Comparison of ENCODE assay signal across 1 cellular context in the genomic region with DNA sequence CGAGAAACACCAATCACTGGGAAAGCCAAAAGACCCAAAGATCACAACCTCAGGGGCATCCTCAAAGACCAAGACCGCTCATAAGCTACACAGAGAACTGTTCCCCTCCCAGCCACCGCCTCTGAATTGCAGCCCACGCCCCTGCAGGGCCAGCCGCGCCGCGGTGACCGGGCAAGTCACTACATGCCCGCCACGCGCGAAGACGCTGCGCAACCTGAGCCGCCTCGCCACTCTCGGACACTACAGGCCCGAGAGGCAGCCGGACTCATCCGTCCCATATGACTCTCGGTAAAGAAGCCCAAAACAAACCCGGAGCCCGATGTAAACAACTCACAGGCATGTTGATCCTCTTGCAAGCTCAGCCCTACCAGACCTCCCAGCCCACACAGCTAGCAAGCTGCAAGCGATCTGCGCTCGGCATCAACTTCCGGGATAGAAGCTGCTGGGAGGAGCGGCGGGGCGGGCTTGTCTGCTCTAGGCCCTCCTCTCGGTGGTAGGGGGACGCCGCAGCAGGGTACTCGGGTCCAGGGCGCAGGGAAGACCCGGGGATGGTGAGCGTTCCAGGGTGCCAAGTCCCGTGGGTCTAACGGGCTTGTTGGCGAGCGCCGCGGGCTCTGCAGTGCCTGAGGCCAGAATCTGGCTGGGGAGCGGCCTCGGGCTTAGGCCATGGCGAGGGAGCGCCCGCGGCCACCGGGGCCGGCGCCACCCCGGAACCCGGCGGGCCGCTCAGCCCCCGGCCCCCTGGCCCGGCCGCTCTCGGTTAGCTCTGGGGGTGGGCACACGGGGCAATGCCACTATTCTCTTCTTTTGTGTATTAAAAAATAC.
TF ChIP-seq lines count a peak whose summit lies in the region.

RPS27L (minus strand) TSS at position 412 of the 825 bp plus-strand sequence; CDS start at position 340, 72 bp downstream.

TF ChIP-seq in HepG2, 621 proteins besides CTCF, POLR2A, EP300 and RAD21 (continued from another document):
- TF ChIP-seq, protein P1, sequence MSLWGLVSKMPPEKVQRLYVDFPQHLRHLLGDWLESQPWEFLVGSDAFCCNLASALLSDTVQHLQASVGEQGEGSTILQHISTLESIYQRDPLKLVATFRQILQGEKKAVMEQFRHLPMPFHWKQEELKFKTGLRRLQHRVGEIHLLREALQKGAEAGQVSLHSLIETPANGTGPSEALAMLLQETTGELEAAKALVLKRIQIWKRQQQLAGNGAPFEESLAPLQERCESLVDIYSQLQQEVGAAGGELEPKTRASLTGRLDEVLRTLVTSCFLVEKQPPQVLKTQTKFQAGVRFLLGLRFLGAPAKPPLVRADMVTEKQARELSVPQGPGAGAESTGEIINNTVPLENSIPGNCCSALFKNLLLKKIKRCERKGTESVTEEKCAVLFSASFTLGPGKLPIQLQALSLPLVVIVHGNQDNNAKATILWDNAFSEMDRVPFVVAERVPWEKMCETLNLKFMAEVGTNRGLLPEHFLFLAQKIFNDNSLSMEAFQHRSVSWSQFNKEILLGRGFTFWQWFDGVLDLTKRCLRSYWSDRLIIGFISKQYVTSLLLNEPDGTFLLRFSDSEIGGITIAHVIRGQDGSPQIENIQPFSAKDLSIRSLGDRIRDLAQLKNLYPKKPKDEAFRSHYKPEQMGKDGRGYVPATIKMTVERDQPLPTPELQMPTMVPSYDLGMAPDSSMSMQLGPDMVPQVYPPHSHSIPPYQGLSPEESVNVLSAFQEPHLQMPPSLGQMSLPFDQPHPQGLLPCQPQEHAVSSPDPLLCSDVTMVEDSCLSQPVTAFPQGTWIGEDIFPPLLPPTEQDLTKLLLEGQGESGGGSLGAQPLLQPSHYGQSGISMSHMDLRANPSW (CRISPR knock-in tag; IDR thresholded peaks at IDR 0.05; ENCODE audit: borderline replicate concordance): no peak; the same call in 1 of the 2 replicates
- TF ChIP-seq TARDBP (CRISPR knock-in tag; IDR thresholded peaks at IDR 0.05): peak; percentile 57
- TF ChIP-seq ZNF337 (CRISPR knock-in tag; IDR thresholded peaks at IDR 0.05; ENCODE audit: borderline replicate concordance, low read depth): no peak
- TF ChIP-seq, protein P2, sequence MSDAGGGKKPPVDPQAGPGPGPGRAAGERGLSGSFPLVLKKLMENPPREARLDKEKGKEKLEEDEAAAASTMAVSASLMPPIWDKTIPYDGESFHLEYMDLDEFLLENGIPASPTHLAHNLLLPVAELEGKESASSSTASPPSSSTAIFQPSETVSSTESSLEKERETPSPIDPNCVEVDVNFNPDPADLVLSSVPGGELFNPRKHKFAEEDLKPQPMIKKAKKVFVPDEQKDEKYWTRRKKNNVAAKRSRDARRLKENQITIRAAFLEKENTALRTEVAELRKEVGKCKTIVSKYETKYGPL (CRISPR knock-in tag; IDR thresholded peaks at IDR 0.05): peak; percentile 73; the same call in 1 of the 2 replicates
- TF ChIP-seq NFE2 (CRISPR knock-in tag; IDR thresholded peaks at IDR 0.05): no peak
- TF ChIP-seq SALL2 (CRISPR knock-in tag; IDR thresholded peaks at IDR 0.05): no peak; the same call in 1 of the 2 replicates
- TF ChIP-seq, protein P3, sequence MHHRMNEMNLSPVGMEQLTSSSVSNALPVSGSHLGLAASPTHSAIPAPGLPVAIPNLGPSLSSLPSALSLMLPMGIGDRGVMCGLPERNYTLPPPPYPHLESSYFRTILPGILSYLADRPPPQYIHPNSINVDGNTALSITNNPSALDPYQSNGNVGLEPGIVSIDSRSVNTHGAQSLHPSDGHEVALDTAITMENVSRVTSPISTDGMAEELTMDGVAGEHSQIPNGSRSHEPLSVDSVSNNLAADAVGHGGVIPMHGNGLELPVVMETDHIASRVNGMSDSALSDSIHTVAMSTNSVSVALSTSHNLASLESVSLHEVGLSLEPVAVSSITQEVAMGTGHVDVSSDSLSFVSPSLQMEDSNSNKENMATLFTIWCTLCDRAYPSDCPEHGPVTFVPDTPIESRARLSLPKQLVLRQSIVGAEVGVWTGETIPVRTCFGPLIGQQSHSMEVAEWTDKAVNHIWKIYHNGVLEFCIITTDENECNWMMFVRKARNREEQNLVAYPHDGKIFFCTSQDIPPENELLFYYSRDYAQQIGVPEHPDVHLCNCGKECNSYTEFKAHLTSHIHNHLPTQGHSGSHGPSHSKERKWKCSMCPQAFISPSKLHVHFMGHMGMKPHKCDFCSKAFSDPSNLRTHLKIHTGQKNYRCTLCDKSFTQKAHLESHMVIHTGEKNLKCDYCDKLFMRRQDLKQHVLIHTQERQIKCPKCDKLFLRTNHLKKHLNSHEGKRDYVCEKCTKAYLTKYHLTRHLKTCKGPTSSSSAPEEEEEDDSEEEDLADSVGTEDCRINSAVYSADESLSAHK (CRISPR knock-in tag; IDR thresholded peaks at IDR 0.05; ENCODE audit: borderline replicate concordance): no peak; the same call in 1 of the 2 replicates
- TF ChIP-seq ZNF432 (CRISPR knock-in tag; IDR thresholded peaks at IDR 0.05; ENCODE audit: borderline replicate concordance): no peak
